In the genomic region with DNA sequence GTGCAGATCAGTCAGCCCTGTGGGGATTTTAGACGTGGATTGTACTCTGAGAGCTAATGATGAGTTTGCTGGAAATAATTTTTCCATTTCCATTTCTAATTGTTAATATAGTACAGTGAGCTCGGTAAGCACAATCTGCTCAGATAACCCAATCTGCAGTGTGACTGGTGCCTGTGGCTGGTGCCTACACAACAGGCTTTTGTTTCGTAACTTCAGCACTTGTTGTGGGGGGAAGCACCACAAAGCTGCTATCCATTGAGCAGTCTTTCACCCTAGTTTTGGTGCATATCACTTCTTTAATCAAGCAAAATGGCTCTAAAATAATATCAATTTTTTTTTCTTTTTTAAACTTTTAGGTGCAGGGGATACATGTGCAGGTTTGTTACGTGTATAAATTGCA, we compare ENCODE assay signal across 19 cellular contexts.
DNase-seq lines count a peak whose midpoint lies in the region; ATAC-seq and TF ChIP-seq lines count a peak whose summit lies in the region.
"Had no signal": no experiment of that assay in that cellular context is flagged by ENCODE, and none has a peak within 500 bp of the region (broad histone marks: within the 10 kb centered on the region; RNA-seq: fewer than 3 reads in every experiment).

No MANE protein-coding gene starts in this region.

- no peak for TF ChIP-seq EP300 in SK-N-SH (IDR thresholded peaks at IDR 0.05; ENCODE audit: borderline replicate concordance in 1 of 2, low read depth in 1 of 2, low read length in 1 of 2)
- TF ChIP-seq EP300 in esophagus muscularis mucosa (IDR thresholded peaks at IDR 0.05) = no peak

- H3K9me3 ChIP-seq in SK-N-SH = no peaks in the 10 kb centered on the region
- H3K9me3 ChIP-seq in esophagus muscularis mucosa = no peaks in the 10 kb centered on the region
- H3K9me3 ChIP-seq: BLaER1, Caco-2 had no signal

- no peaks in the 10 kb centered on the region for H3K79me2 ChIP-seq in SK-N-SH (ENCODE audit: insufficient read depth)

- POLR2A ChIA-PET in SK-N-SH (lab: Yijun Ruan, JAX) = no interaction called here

- CTCF ChIA-PET in SK-N-SH (lab: Yijun Ruan, JAX) = no interaction called here

- peak overlapping the region in 1 of 2 experiments; percentile 61; a peak in 2 of 4 replicates for H3K27ac ChIP-seq in SK-N-SH (ENCODE audit: low read depth in 2 of 2, low read length in 1 of 2)
- no peak overlapping the region for H3K27ac ChIP-seq in esophagus muscularis mucosa (replicated peaks in 1 of 4)
- H3K27ac ChIP-seq: BLaER1, C4-2B had no signal

- no peaks in the 10 kb centered on the region for H3F3A ChIP-seq in SK-N-SH (replicated peaks; ENCODE audit: insufficient read depth)

- TF ChIP-seq RAD21 in SK-N-SH (IDR thresholded peaks at IDR 0.05; ENCODE audit: low read length) = no peak

- no peak for TF ChIP-seq POLR2A in esophagus muscularis mucosa (IDR thresholded peaks at IDR 0.05; ENCODE audit: low read depth)

- no peaks in the 10 kb centered on the region for H3K9me2 ChIP-seq in SK-N-SH

- H3K4me2 ChIP-seq in SK-N-SH = 0 out of 2 replicates have a peak overlapping the region, but pooled peaks have one; percentile 44
- H3K4me2 ChIP-seq: BLaER1, GM23338 had no signal

- DNase-seq in SK-N-SH (no peak), esophagus muscularis mucosa (ENCODE audit: extremely low spot score) (peak; percentile 53), head of caudate nucleus (peak in 24 of 42 donors; percentile 3 to 68 (median 29)), superior temporal gyrus (ENCODE audit: extremely low spot score) (peak; percentile 51), DMS153 (lab: John Stamatoyannopoulos, UW) (no peak)
- DNase-seq in activated CD4-positive, alpha-beta T cell treated with anti-CD3 and anti-CD28 coated beads, Interleukin-2, amount 50 U/mL, for 4 hours = no peak
- DNase-seq in stimulated activated naive CD4-positive, alpha-beta T cell (lab: John Stamatoyannopoulos, UW) = no peak
- DNase-seq: Caco-2; CD4-positive, CD25-positive, alpha-beta regulatory T cell; CD8-positive, alpha-beta T cell; DMS79; GDM1; H9 had no signal

- H3K4me3 ChIP-seq in SK-N-SH (ENCODE audit: low read depth in 2 of 2, low read length in 1 of 2) = no peak overlapping the region
- no peak overlapping the region for H3K4me3 ChIP-seq in esophagus muscularis mucosa
- H3K4me3 ChIP-seq: BLaER1, GM12878, GM23338 had no signal

- TF ChIP-seq CTCF in SK-N-SH (IDR thresholded peaks at IDR 0.05) (no peak), esophagus muscularis mucosa (IDR thresholded peaks at IDR 0.05) (no peak)

- 32% methylated on average over 4 of the region's 4 CpGs for WGBS in SK-N-SH (ENCODE audit: low lambda C conversion rate)
- WGBS in esophagus muscularis mucosa = 73% methylated on average over 4 of the region's 4 CpGs

- H2AFZ ChIP-seq in SK-N-SH (ENCODE audit: low read depth) = no peak overlapping the region
- H2AFZ ChIP-seq: GM23338 had no signal

- no peaks in the 10 kb centered on the region; a peak in 1 of 4 replicates for H3K4me1 ChIP-seq in SK-N-SH (ENCODE audit: control insufficient read depth in 1 of 2, insufficient read depth in 2 of 2, low read depth in 1 of 2, low read length in 1 of 2)
- H3K4me1 ChIP-seq in esophagus muscularis mucosa = no peaks in the 10 kb centered on the region
- H3K4me1 ChIP-seq: BLaER1, Caco-2 had no signal

- no peak overlapping the region; the same call in 1 of the 2 replicates for H3K9ac ChIP-seq in SK-N-SH
- H3K9ac ChIP-seq: BLaER1 had no signal

- intact Hi-C loops in esophagus muscularis mucosa (cut with DNase I) (no loop called here), head of caudate nucleus (cut with DNase I) (no loop called here)

- ATAC-seq in GM18861 (IDR thresholded peaks at IDR 0.05; ENCODE audit: unreplicated experiment) = no peak
- ATAC-seq: CD8-positive, alpha-beta T cell; GM12878; GM23338; HCT116 had no signal

- H4K20me1 ChIP-seq in SK-N-SH (ENCODE audit: insufficient read depth) = no peaks in the 10 kb centered on the region
- H4K20me1 ChIP-seq: BLaER1 had no signal

- no peaks in the 10 kb centered on the region for H3K36me3 ChIP-seq in SK-N-SH (replicated peaks in 1 of 2; ENCODE audit: control insufficient read depth in 1 of 2, insufficient read depth in 2 of 2, low read length in 1 of 2)
- H3K36me3 ChIP-seq in esophagus muscularis mucosa = no peaks in the 10 kb centered on the region
- H3K36me3 ChIP-seq: BLaER1 had no signal

- no peaks in the 10 kb centered on the region for H3K27me3 ChIP-seq in SK-N-SH (ENCODE audit: insufficient read depth)
- no peaks in the 10 kb centered on the region for H3K27me3 ChIP-seq in esophagus muscularis mucosa
- H3K27me3 ChIP-seq: BLaER1 had no signal

TF ChIP-seq in SK-N-SH, 30 proteins besides CTCF, POLR2A, EP300 and RAD21:
- no peak for TF ChIP-seq TAF1 (IDR thresholded peaks at IDR 0.05; ENCODE audit: borderline replicate concordance, low read depth, low read length)
- no peak for TF ChIP-seq MEF2A (IDR thresholded peaks at IDR 0.05; ENCODE audit: borderline replicate concordance, low read depth)

Comparison
In these comparisons a context has a peak if more than half of its experiments do, and no peak if none do; other contexts are left out.
1. DNase-seq: peak in esophagus muscularis mucosa (single experiment), head of caudate nucleus (24 of 42) and superior temporal gyrus (single experiment); none in SK-N-SH (single experiment), DMS153 (single experiment), activated CD4-positive, alpha-beta T cell treated with anti-CD3 and anti-CD28 coated beads, Interleukin-2, amount 50 U/mL, for 4 hours (0 of 2) and stimulated activated naive CD4-positive, alpha-beta T cell (0 of 6).